Comparison of ENCODE assay signal across 13 cellular contexts in the genomic region with DNA sequence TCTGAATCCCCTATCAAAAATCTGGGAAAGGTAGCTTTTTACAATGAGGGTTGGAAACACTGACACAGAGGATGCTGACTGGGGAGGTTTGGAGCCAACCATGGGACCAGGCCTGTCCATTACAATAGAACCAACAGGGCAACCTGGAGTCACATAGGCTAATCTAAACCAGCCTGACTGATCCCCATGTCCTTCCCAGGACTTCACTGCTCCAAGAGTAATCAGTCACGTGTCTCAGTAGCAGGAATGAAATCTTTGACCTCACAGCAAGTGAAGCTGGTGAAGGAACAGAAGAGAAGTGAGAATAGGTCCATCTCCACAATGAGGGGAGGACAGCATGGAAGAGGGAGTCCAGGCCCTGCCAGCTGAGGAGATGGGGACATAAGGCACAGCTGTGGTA. TPM values are rescaled to one million over a fixed set of nuclear protein-coding genes. Genes with fewer than 3 reads are reported as not detected.
DNase-seq lines count a peak whose midpoint lies in the region; ATAC-seq, FAIRE-seq and TF ChIP-seq lines count a peak whose summit lies in the region.
"Had no signal": no experiment of that assay in that cellular context is flagged by ENCODE, and none has a peak within 500 bp of the region (broad histone marks: within the 10 kb centered on the region; RNA-seq: fewer than 3 reads in every experiment).

No MANE protein-coding gene starts in this region.

- CTCF ChIA-PET in HepG2 (lab: Yijun Ruan, JAX; ENCODE audit: low intra/inter-chr PET ratio, low total read pairs), result no interaction called here
- CTCF ChIA-PET in K562 (lab: Yijun Ruan, JAX; ENCODE audit: low intra/inter-chr PET ratio), result no interaction called here

- no peak overlapping the region for H4K8ac ChIP-seq in trophoblast cell (ENCODE audit: low read depth, low read length)

- POLR2A ChIA-PET in HepG2 (lab: Yijun Ruan, JAX) (interaction anchor here (7.8 kb wide), 1 partner anchor 16 kb away, joined by 130 read pairs; the partner anchor contains the start of gene GLRX), K562 (lab: Yijun Ruan, JAX) (interaction anchor here (0.6 to 1.0 kb wide), 4 partner anchors 9 to 792 kb away, joined by 3 to 4 read pairs (median 4); partner anchors contain the start of gene GLRX)

- no peak for TF ChIP-seq POLR2A in HepG2 (IDR thresholded peaks at IDR 0.05; ENCODE audit: insufficient read depth in 1 of 2, low read depth in 2 of 2, low read length in 2 of 2)
- TF ChIP-seq POLR2A in right lobe of liver (IDR thresholded peaks at IDR 0.05), result no peak
- TF ChIP-seq POLR2A in K562 (conservative IDR thresholded peaks at IDR 0.05), result no peak

- no peak overlapping the region for H3K4ac ChIP-seq in trophoblast cell (ENCODE audit: low read depth, low read length)

- H3K9ac ChIP-seq in HepG2 (ENCODE audit: insufficient read depth, low read depth, low read length) (no peak overlapping the region), K562 (ENCODE audit: insufficient read depth in 1 of 2, low read depth in 2 of 2, low read length in 2 of 2) (no peak overlapping the region), trophoblast cell (ENCODE audit: low read length) (no peak overlapping the region)

- H3K4me3 Mint-ChIP-seq in activated T-helper 17 cell treated with anti-CD3 and anti-CD28 coated beads, Interleukin-2, amount 50 U/mL, for 72 hours, result no peak overlapping the region
- H3K4me3 Mint-ChIP-seq: CD8-positive, alpha-beta T cell had no signal

- peak overlapping the region; percentile 70 for H2BK12ac ChIP-seq in trophoblast cell (ENCODE audit: low read length)

- TF ChIP-seq EP300 in HepG2 (IDR thresholded peaks at IDR 0.05; ENCODE audit: low read depth in 2 of 2, low read length in 2 of 2), result no peak
- TF ChIP-seq EP300 in HepG2 (CRISPR knock-in tag; IDR thresholded peaks at IDR 0.05; ENCODE audit: borderline replicate concordance), result no peak
- TF ChIP-seq EP300 in K562 (IDR thresholded peaks at IDR 0.05; ENCODE audit: low read length), result no peak

- no peak overlapping the region for H2AK5ac ChIP-seq in trophoblast cell (ENCODE audit: low read length)

- H3K36me3 Mint-ChIP-seq in activated T-helper 17 cell treated with anti-CD3 and anti-CD28 coated beads, Interleukin-2, amount 50 U/mL, for 72 hours (ENCODE audit: low read depth), result no peaks in the 10 kb centered on the region
- H3K36me3 Mint-ChIP-seq: CD8-positive, alpha-beta T cell had no signal

- no peak overlapping the region for H2BK120ac ChIP-seq in trophoblast cell (ENCODE audit: insufficient read depth, low read length, poor library complexity)

- FAIRE-seq in HepG2 (lab: Jason Lieb, UNC), result no peak
- FAIRE-seq in K562 (lab: Jason Lieb, UNC), result no peak

- no peaks in the 10 kb centered on the region for H4K20me1 ChIP-seq in HepG2 (ENCODE audit: insufficient read depth, low read length)
- H4K20me1 ChIP-seq in K562 (replicated peaks; ENCODE audit: control insufficient read depth, insufficient read depth, low read length), result no peaks in the 10 kb centered on the region

- no TSS peak for BruUV-seq in HepG2 (replicated peaks; lab: Mats Ljungman, UMichigan)
- no TSS peak for BruUV-seq in K562 (replicated peaks; lab: Mats Ljungman, UMichigan)

- H3K4me2 ChIP-seq in HepG2 (ENCODE audit: low read depth, low read length) (no peak overlapping the region), K562 (ENCODE audit: insufficient read depth, low read length) (no peak overlapping the region), trophoblast cell (ENCODE audit: low read length) (no peak overlapping the region)

- no peak for ATAC-seq in HepG2
- no peak for ATAC-seq in right lobe of liver
- ATAC-seq in K562, result no peak
- ATAC-seq in activated T-helper 17 cell treated with anti-CD3 and anti-CD28 coated beads, Interleukin-2, amount 50 U/mL, for 72 hours (replicated peaks), result no peak
- ATAC-seq: CD8-positive, alpha-beta T cell; HCT116; PC-3 had no signal

- no peak overlapping the region for H3K27ac Mint-ChIP-seq in activated T-helper 17 cell treated with anti-CD3 and anti-CD28 coated beads, Interleukin-2, amount 50 U/mL, for 72 hours
- H3K27ac Mint-ChIP-seq: CD8-positive, alpha-beta T cell had no signal

- 69% methylated on average over 1 of the region's 1 CpG for WGBS in HepG2 (ENCODE audit: low lambda C conversion rate)
- WGBS in right lobe of liver (ENCODE audit: insufficient coverage, low coverage, low lambda C conversion rate, missing lambda C conversion rate), result no CpG with 5 or more reads among the region's 1 CpG
- WGBS in K562 (ENCODE audit: insufficient coverage, low coverage, missing lambda C conversion rate), result 0% methylated on average over 1 of the region's 1 CpG
- WGBS in trophoblast cell (ENCODE audit: extremely low coverage, insufficient coverage, insufficient read length), result no CpG with 5 or more reads among the region's 1 CpG

- in situ Hi-C loops in HepG2 (cut with HindIII; ENCODE audit: extremely low pct_ligation_motif_present, low pct_unique_long_range_greater_than_20kb) (loop anchor here (25.0 kb wide), 1 partner anchor 551 kb away; the partner anchor contains the start of gene MCTP1), K562 (cut with MboI) (loop anchor here (25.0 kb wide), 1 partner anchor 876 kb away; no protein-coding TSS in a partner anchor)

- TF ChIP-seq RAD21 in HepG2 (CRISPR knock-in tag; IDR thresholded peaks at IDR 0.05) (no peak), K562 (CRISPR knock-in tag; conservative IDR thresholded peaks at IDR 0.05 in 1 of 2, IDR thresholded peaks at IDR 0.05 in 1 of 2) (no peak)

- no peak overlapping the region for H3K23ac ChIP-seq in trophoblast cell (ENCODE audit: low read length)

- peaks cover 8% of the 10 kb centered on the region for H3K79me1 ChIP-seq in trophoblast cell (ENCODE audit: low read length)

- H3K18ac ChIP-seq in trophoblast cell (ENCODE audit: low read length), result no peak overlapping the region

- H3K27me3 Mint-ChIP-seq in activated T-helper 17 cell treated with anti-CD3 and anti-CD28 coated beads, Interleukin-2, amount 50 U/mL, for 72 hours, result no peaks in the 10 kb centered on the region

- H3K36me3 ChIP-seq in HepG2 (replicated peaks in 1 of 2; ENCODE audit: control insufficient read depth in 1 of 2, insufficient read depth in 2 of 2, low read length in 2 of 2), result no peaks in the 10 kb centered on the region
- no peaks in the 10 kb centered on the region for H3K36me3 ChIP-seq in right lobe of liver
- no peaks in the 10 kb centered on the region for H3K36me3 ChIP-seq in K562 (ENCODE audit: control insufficient read depth, insufficient read depth, low read length)
- H3K36me3 ChIP-seq in trophoblast cell (ENCODE audit: control insufficient read depth in 1 of 2, insufficient read depth in 2 of 2, low read length in 2 of 2), result no peaks in the 10 kb centered on the region
- H3K36me3 ChIP-seq: BE2C had no signal

- intact Hi-C loops in HepG2 (cut with micrococcal nuclease; ENCODE audit: unreplicated experiment) (no loop called here), right lobe of liver (cut with DNase I) (no loop called here), K562 (cut with micrococcal nuclease) (no loop called here)

- no peak overlapping the region for H2BK5ac ChIP-seq in trophoblast cell (ENCODE audit: low read depth, low read length, poor library complexity)

- H3K9me1 ChIP-seq in K562 (ENCODE audit: control insufficient read depth, insufficient read depth, low read length), result no peaks in the 10 kb centered on the region

- TF ChIP-seq CTCF in HepG2 (CRISPR knock-in tag; IDR thresholded peaks at IDR 0.05), result no peak
- no peak for TF ChIP-seq CTCF in right lobe of liver (IDR thresholded peaks at IDR 0.05)
- TF ChIP-seq CTCF in K562 (IDR thresholded peaks at IDR 0.05 in 2 of 3, conservative IDR thresholded peaks at IDR 0.05 in 1 of 3; ENCODE audit: insufficient read depth in 2 of 3, low read depth in 1 of 3, low read length in 3 of 3), result no peak

- H3K79me2 ChIP-seq in HepG2 (ENCODE audit: insufficient read depth, low read length) (no peaks in the 10 kb centered on the region), K562 (ENCODE audit: control insufficient read depth, insufficient read depth, low read length) (no peaks in the 10 kb centered on the region), trophoblast cell (ENCODE audit: control insufficient read depth, insufficient read depth, low read length, poor library complexity) (peaks cover 2% of the 10 kb centered on the region)

- no peak overlapping the region for H4K12ac ChIP-seq in trophoblast cell (ENCODE audit: low read depth, low read length)

- H3K4me3 ChIP-seq in HepG2 (replicated peaks in 1 of 3; ENCODE audit: insufficient read depth in 1 of 3, low read depth in 2 of 3, low read length in 3 of 3), result no peak overlapping the region
- H3K4me3 ChIP-seq in right lobe of liver, result no peak overlapping the region
- no peak overlapping the region for H3K4me3 ChIP-seq in K562
- no peak overlapping the region for H3K4me3 ChIP-seq in trophoblast cell (ENCODE audit: low read depth, low read length)

- H3K4me1 ChIP-seq in HepG2 (ENCODE audit: insufficient read depth, low read length) (peaks cover 80% of the 10 kb centered on the region), right lobe of liver (peaks cover 0 to 38% (median 11%) of the 10 kb centered on the region in 4 donors), K562 (replicated peaks in 1 of 2; ENCODE audit: control insufficient read depth in 2 of 2, insufficient read depth in 2 of 2, low read length in 2 of 2) (peaks cover 5 to 18% of the 10 kb centered on the region in 2 experiments; a peak in 4 of 5 replicates), trophoblast cell (ENCODE audit: control insufficient read depth in 1 of 2, insufficient read depth in 2 of 2, low read length in 2 of 2) (peaks cover 6 to 9% of the 10 kb centered on the region in 2 experiments)
- H3K4me1 ChIP-seq: BE2C had no signal

- no peaks in the 10 kb centered on the region for H3K9me3 ChIP-seq in HepG2 (ENCODE audit: low read length)
- no peaks in the 10 kb centered on the region for H3K9me3 ChIP-seq in right lobe of liver
- H3K9me3 ChIP-seq in K562 (replicated peaks; ENCODE audit: control insufficient read depth, insufficient read depth, low read depth, low read length), result no peaks in the 10 kb centered on the region
- H3K9me3 ChIP-seq in trophoblast cell (ENCODE audit: insufficient read depth, low read depth, low read length), result peaks cover 2% of the 10 kb centered on the region
- H3K9me3 ChIP-seq: BE2C had no signal

- no peaks in the 10 kb centered on the region for H3K9me3 Mint-ChIP-seq in activated T-helper 17 cell treated with anti-CD3 and anti-CD28 coated beads, Interleukin-2, amount 50 U/mL, for 72 hours
- H3K9me3 Mint-ChIP-seq: CD8-positive, alpha-beta T cell had no signal

- peaks cover 40% of the 10 kb centered on the region for H3K4me1 Mint-ChIP-seq in activated T-helper 17 cell treated with anti-CD3 and anti-CD28 coated beads, Interleukin-2, amount 50 U/mL, for 72 hours

- peak overlapping the region; percentile 19 for H4K91ac ChIP-seq in trophoblast cell (ENCODE audit: low read depth, low read length)

- DNase-seq in HepG2 (ENCODE audit: low spot score) (no peak), right lobe of liver (no peak), K562 (ENCODE audit: extremely low read depth in 1 of 4, low spot score in 3 of 4) (no peak), trophoblast cell (no peak), anterior cingulate cortex (lab: John Stamatoyannopoulos, UW) (no peak), NCI-H187 treated with DMSO at 0.1 percent for 48 hours (lab: John Stamatoyannopoulos, UW) (no peak)
- DNase-seq: BE2C; CD8-positive, alpha-beta T cell; NCI-H1092; NCI-H1694; PC-3 had no signal

- no peaks in the 10 kb centered on the region for H3K27me3 ChIP-seq in HepG2 (ENCODE audit: control insufficient read depth in 1 of 2, insufficient read depth in 2 of 2, low read length in 2 of 2)
- no peaks in the 10 kb centered on the region for H3K27me3 ChIP-seq in right lobe of liver
- no peaks in the 10 kb centered on the region for H3K27me3 ChIP-seq in K562 (ENCODE audit: control insufficient read depth in 2 of 2, insufficient read depth in 2 of 2, low read length in 2 of 2)
- no peaks in the 10 kb centered on the region for H3K27me3 ChIP-seq in trophoblast cell (ENCODE audit: insufficient read depth, low read length)
- H3K27me3 ChIP-seq: BE2C had no signal

- H3K27ac ChIP-seq in HepG2 (ENCODE audit: extremely low read length, insufficient read depth, low read length), result no peak overlapping the region
- no peak overlapping the region for H3K27ac ChIP-seq in right lobe of liver
- H3K27ac ChIP-seq in K562 (ENCODE audit: extremely low read depth, low read depth, low read length), result no peak overlapping the region
- no peak overlapping the region for H3K27ac ChIP-seq in trophoblast cell (ENCODE audit: low read depth, low read length)

- H2AFZ ChIP-seq in HepG2 (ENCODE audit: low read length), result no peak overlapping the region
- H2AFZ ChIP-seq in K562 (ENCODE audit: low read depth, low read length), result no peak overlapping the region
- H2AFZ ChIP-seq in trophoblast cell (ENCODE audit: insufficient read depth, low read length, poor library complexity), result no peak overlapping the region

- H3K14ac ChIP-seq in trophoblast cell (ENCODE audit: low read length), result no peak overlapping the region

RNA-seq across cellular contexts. Expression of gene GLRX, which starts 16.0 kb away (rescaled TPM):
- total RNA-seq in HepG2 (2016; rRNA removed; fragmentation: Illumina TruSeq; extraction: Trizol) (63.8 and 71.9 TPM in 2 replicates), right lobe of liver (100 to 1,000 TPM in 3 of 6 experiments, 10 to 100 TPM in 3; 40.2 to 228 (median 82.8) TPM), K562 (2014; rRNA removed) (3.3 and 3.6 TPM in 2 replicates), K562 (2014; rRNA removed; fragmentation: Illumina TruSeq; extraction: Trizol) (2.0 and 2.3 TPM in 2 replicates), K562 (2015; rRNA removed; fragmentation: Illumina TruSeq; extraction: Trizol) (3.1 and 3.6 TPM in 2 replicates), K562 (2021) (2.9 and 4.4 TPM in 2 replicates)
- 27.6 and 30.6 TPM in 2 replicates for total RNA-seq in HepG2 (2016; cell fraction: cytosol; rRNA removed; fragmentation: Illumina TruSeq; extraction: Trizol; ENCODE audit: low read depth)
- total RNA-seq in HepG2 (2016; cell fraction: insoluble cytoplasmic fraction; rRNA removed; fragmentation: Illumina TruSeq; extraction: Trizol), result 64.8 and 79.1 TPM in 2 replicates
- total RNA-seq in HepG2 (2016; cell fraction: membrane; rRNA removed; fragmentation: Illumina TruSeq; extraction: Trizol), result 27.3 and 28.0 TPM in 2 replicates
- 27.2 and 28.1 TPM in 2 replicates for total RNA-seq in HepG2 (2016; cell fraction: nucleus; rRNA removed; fragmentation: Illumina TruSeq; extraction: Trizol)
- polyA plus RNA-seq in HepG2 (2011; rRNA removed) (499 and 615 TPM in 2 replicates), K562 (2011; rRNA removed) (6.2 and 7.3 TPM in 2 replicates), K562 (2014; fragmentation: Illumina TruSeq; extraction: Trizol) (4.6 and 6.4 TPM in 2 replicates), K562 (2014; fragmentation: Nextera tagmentation; extraction: Ambion mirVana) (10 to 100 TPM; 10.5 to 11.2 TPM), K562 (2014; rRNA removed) (4.9 and 11.1 TPM in 2 replicates)
- polyA plus RNA-seq in HepG2 (2011; cell fraction: cytosol; rRNA removed), result 393 and 503 TPM in 2 replicates
- polyA plus RNA-seq in HepG2 (2011; cell fraction: nucleus; rRNA removed), result 87.8 and 90.3 TPM in 2 replicates
- 244 and 269 TPM in 2 replicates for polyA plus RNA-seq in HepG2 (2012)
- polyA plus RNA-seq in HepG2 (2016; cell fraction: cytosol; fragmentation: Illumina TruSeq; extraction: Trizol; ENCODE audit: low read depth), result 25.5 and 30.2 TPM in 2 replicates
- 107 and 117 TPM in 2 replicates for polyA plus RNA-seq in HepG2 (2016; cell fraction: insoluble cytoplasmic fraction; fragmentation: Illumina TruSeq; extraction: Trizol; ENCODE audit: low read depth)
- polyA plus RNA-seq in HepG2 (2016; cell fraction: membrane; fragmentation: Illumina TruSeq; extraction: Trizol; ENCODE audit: low read depth), result 23.9 and 28.1 TPM in 2 replicates
- 59.6 and 62.5 TPM in 2 replicates for polyA plus RNA-seq in HepG2 (2016; cell fraction: nucleus; fragmentation: Illumina TruSeq; extraction: Trizol; ENCODE audit: insufficient read depth, low read depth)
- 44.3 and 186 TPM in 2 replicates for polyA minus RNA-seq in HepG2 (2011; rRNA and poly(A)+ RNA removed; ENCODE audit: low replicate concordance)
- 49.7 and 65.5 TPM in 2 replicates for polyA minus RNA-seq in HepG2 (2011; cell fraction: cytosol; rRNA and poly(A)+ RNA removed)
- polyA minus RNA-seq in HepG2 (2011; cell fraction: nucleus; rRNA and poly(A)+ RNA removed), result 62.3 and 93.9 TPM in 2 replicates
- total RNA-seq in K562 (2011; cell fraction: chromatin; rRNA removed; ENCODE audit: low replicate concordance), result 4.8 and 5.3 TPM in 2 replicates
- 5.4 and 6.7 TPM in 2 replicates for total RNA-seq in K562 (2011; cell fraction: nucleolus; rRNA removed)
- 4.9 and 5.2 TPM in 2 replicates for total RNA-seq in K562 (2011; cell fraction: nucleoplasm; rRNA removed)
- 2.5 and 4.4 TPM in 2 replicates for polyA plus RNA-seq in K562 (2011; cell fraction: cytosol; rRNA removed)
- polyA plus RNA-seq in K562 (2011; cell fraction: nucleus; rRNA removed), result 2.8 and 5.8 TPM in 2 replicates
- 13.4 and 13.6 TPM in 2 replicates for polyA plus RNA-seq in K562 (2012)
- polyA minus RNA-seq in K562 (2011; rRNA and poly(A)+ RNA removed), result 3.1 and 6.2 TPM in 2 replicates
- polyA minus RNA-seq in K562 (2011; cell fraction: cytosol; rRNA and poly(A)+ RNA removed), result 0.82 and 2.5 TPM in 2 replicates
- 1.9 and 2.6 TPM in 2 replicates for polyA minus RNA-seq in K562 (2011; cell fraction: nucleus; rRNA and poly(A)+ RNA removed)
- 63.7 and 67.6 TPM in 2 replicates for polyA plus RNA-seq in trophoblast cell (2013)
- total RNA-seq in activated T-helper 17 cell treated with anti-CD3 and anti-CD28 coated beads, Interleukin-2, amount 50 U/mL, for 72 hours, result 10 to 100 TPM; 45.1 to 62.3 TPM

Comparison
In these comparisons a context has a peak if more than half of its experiments do, and no peak if none do; other contexts are left out.
1. Of the 241 proteins assayed by ChIP-seq in both HepG2 and K562: peak only in HepG2: EHMT2; only in K562: TFE3 and USF2; in both: none; in neither: 238.